In the genomic region with DNA sequence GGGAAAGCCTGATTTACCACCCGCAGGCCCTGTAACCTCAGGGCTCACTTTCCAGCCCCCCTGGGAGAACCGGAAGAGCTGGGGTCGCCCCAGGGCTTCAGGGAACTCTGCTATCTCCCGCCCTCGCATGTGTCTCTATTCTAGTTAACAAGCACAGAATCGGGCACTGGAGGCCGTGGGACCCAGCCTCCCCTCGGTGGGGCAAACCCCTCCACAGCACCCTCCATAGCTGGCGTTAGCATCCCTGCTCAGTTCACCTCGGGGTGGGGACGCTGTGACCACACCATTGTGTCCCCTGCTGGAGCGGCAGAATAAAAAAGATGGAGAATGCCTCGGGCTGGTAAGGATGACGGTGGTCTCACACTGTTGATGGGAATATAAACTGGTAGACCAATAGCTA, we compare ENCODE assay signal across 30 cellular contexts. TPM values are rescaled to one million over a fixed set of nuclear protein-coding genes. Genes with fewer than 3 reads are reported as not detected.
"Had no signal": no experiment of that assay in that cellular context is flagged by ENCODE, and none has a peak within 500 bp of the region (broad histone marks: within the 10 kb centered on the region; RNA-seq: fewer than 3 reads in every experiment).

No MANE protein-coding gene starts in this region.

- ATAC-seq: activated CD8-positive, alpha-beta T cell treated with anti-CD3 and anti-CD28 coated beads for 36 hours; activated naive CD8-positive, alpha-beta T cell treated with anti-CD3 and anti-CD28 coated beads, Interleukin-2, amount 50 U/mL, for 24 hours had no signal

- H3K4me1 ChIP-seq: ascending aorta had no signal

- H3K36me3 ChIP-seq: ascending aorta, cardiac muscle cell had no signal

- DNase-seq: activated B cell treated with CpG ODN at 0.5 μM for 24 hours; activated CD4-positive, alpha-beta memory T cell treated with anti-CD3 and anti-CD28 coated beads for 36 hours; activated CD4-positive, alpha-beta T cell treated with anti-CD3 and anti-CD28 coated beads for 4 hours; activated CD4-positive, alpha-beta T cell treated with anti-CD3 and anti-CD28 coated beads, Interleukin-2, amount 10 ng/mL, durations not matched to agents 24 days and 14 days; activated CD4-positive, alpha-beta T cell treated with anti-CD3 and anti-CD28 coated beads, Interleukin-2, amount 50 U/mL, for 1 hour; activated CD4-positive, alpha-beta T cell treated with anti-CD3 and anti-CD28 coated beads, Interleukin-2, amount 50 U/mL, for 4 hours; activated CD4-positive, CD25-positive, alpha-beta regulatory T cell treated with anti-CD3 and anti-CD28 coated beads, Interleukin-2, amount 50 U/mL, for 72 hours; activated CD8-positive, alpha-beta memory T cell treated with anti-CD3 and anti-CD28 coated beads, Interleukin-2, amount 50 U/mL, for 48 hours; activated CD8-positive, alpha-beta T cell treated with anti-CD3 and anti-CD28 coated beads for 36 hours; activated effector memory CD4-positive, alpha-beta T cell treated with Interleukin-2 at 50 U/mL for 16 hours; activated gamma-delta T cell; activated naive CD4-positive, alpha-beta T cell treated with anti-CD3 and anti-CD28 coated beads, Interleukin-2, amount 10 ng/mL, durations not matched to agents 7 days and 5 days; activated naive CD4-positive, alpha-beta T cell treated with Interleukin-2 at 50 U/mL for 16 hours; activated naive CD8-positive, alpha-beta T cell treated with anti-CD3 and anti-CD28 coated beads, Interleukin-2, amount 10 ng/mL, durations not matched to agents 7 days and 5 days; activated naive CD8-positive, alpha-beta T cell treated with anti-CD3 and anti-CD28 coated beads, Interleukin-2, amount 50 U/mL, for 24 hours; activated T-cell treated with anti-CD3 and anti-CD28 coated beads, Interleukin-2, amount 50 U/mL, for 24 hours; activated T-cell treated with anti-CD3 and anti-CD28 coated beads, Interleukin-2, amount 50 U/mL, for 48 hours; amygdala; anterior cingulate cortex; caudate nucleus; T-helper 1 cell; T-helper 2 cell; T-helper 9 cell had no signal

- H3K27ac ChIP-seq: ascending aorta, cardiac muscle cell, VCaP had no signal

- H3K27me3 ChIP-seq: ascending aorta had no signal

- H3K4me3 ChIP-seq: ascending aorta, cardiac muscle cell had no signal

- FAIRE-seq: bronchial epithelial cell, TTC549 had no signal

- H3K9me3 ChIP-seq: ascending aorta had no signal

RNA-seq across cellular contexts. Expression of a gene that starts 3.5 kb away (rescaled TPM):
- total RNA-seq: activated B cell treated with CpG ODN at 0.5 μM for 24 hours; activated CD4-positive, alpha-beta memory T cell treated with anti-CD3 and anti-CD28 coated beads for 36 hours; activated CD4-positive, alpha-beta T cell treated with anti-CD3 and anti-CD28 coated beads, Interleukin-2, amount 10 ng/mL, durations not matched to agents 24 days and 14 days; activated CD8-positive, alpha-beta memory T cell treated with anti-CD3 and anti-CD28 coated beads for 36 hours; activated CD8-positive, alpha-beta T cell treated with anti-CD3 and anti-CD28 coated beads for 36 hours; activated naive CD8-positive, alpha-beta T cell treated with anti-CD3 and anti-CD28 coated beads, Interleukin-2, amount 10 ng/mL, durations not matched to agents 7 days and 5 days; activated T-helper 2 cell treated with anti-CD3 and anti-CD28 coated beads, Interferon-gamma antibody, Interleukin-2, Interleukin-4, amounts not matched to agents 10 μg/mL and 5 μg/mL and 100 μg/mL, durations not matched to agents 14 hours and 24 hours and 36 hours; ascending aorta; bronchial epithelial cell had no signal
- polyA plus RNA-seq: cardiac muscle cell had no signal

RNA-seq across cellular contexts. Expression of a gene that starts 21.9 kb away (rescaled TPM):
- total RNA-seq: activated B cell treated with CpG ODN at 0.5 μM for 24 hours; activated CD4-positive, alpha-beta memory T cell treated with anti-CD3 and anti-CD28 coated beads for 36 hours; activated CD4-positive, alpha-beta T cell treated with anti-CD3 and anti-CD28 coated beads, Interleukin-2, amount 10 ng/mL, durations not matched to agents 24 days and 14 days; activated CD8-positive, alpha-beta memory T cell treated with anti-CD3 and anti-CD28 coated beads for 36 hours; activated CD8-positive, alpha-beta T cell treated with anti-CD3 and anti-CD28 coated beads for 36 hours; activated naive CD8-positive, alpha-beta T cell treated with anti-CD3 and anti-CD28 coated beads, Interleukin-2, amount 10 ng/mL, durations not matched to agents 7 days and 5 days; activated T-helper 2 cell treated with anti-CD3 and anti-CD28 coated beads, Interferon-gamma antibody, Interleukin-2, Interleukin-4, amounts not matched to agents 10 μg/mL and 5 μg/mL and 100 μg/mL, durations not matched to agents 14 hours and 24 hours and 36 hours; ascending aorta; bronchial epithelial cell had no signal

RNA-seq across cellular contexts. Expression of a gene that starts 26.0 kb away (rescaled TPM):
- polyA plus RNA-seq: cardiac muscle cell had no signal
